Comparison of ENCODE assay signal across 9 cellular contexts in the genomic region with DNA sequence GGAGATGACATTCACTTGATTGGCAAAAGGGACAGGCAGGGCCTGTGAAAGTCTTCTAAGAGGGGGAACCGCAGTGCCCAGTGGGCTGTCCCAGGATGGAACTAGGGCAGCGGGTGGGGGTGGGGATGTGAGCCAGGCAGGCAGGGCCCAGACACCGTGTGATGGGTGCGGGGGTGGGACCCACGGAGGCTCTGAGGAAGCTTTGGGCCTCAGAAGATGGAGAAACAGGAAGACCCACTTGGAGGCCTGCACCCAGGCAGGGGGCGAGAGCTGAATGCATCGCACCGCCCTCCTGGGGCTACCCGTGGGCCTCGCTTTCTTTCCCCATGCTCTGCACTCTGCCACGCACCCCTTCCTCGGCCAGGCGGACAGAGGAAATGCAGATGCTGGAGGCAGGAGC. TPM values are rescaled to one million over a fixed set of nuclear protein-coding genes. Genes with fewer than 3 reads are reported as not detected.
DNase-seq lines count a peak whose midpoint lies in the region; ATAC-seq, FAIRE-seq and TF ChIP-seq lines count a peak whose summit lies in the region.
"Had no signal": no experiment of that assay in that cellular context is flagged by ENCODE, and none has a peak within 500 bp of the region (broad histone marks: within the 10 kb centered on the region; RNA-seq: fewer than 3 reads in every experiment).

No MANE protein-coding gene starts in this region.

- peak overlapping the region; percentile 58 for H3K27ac Mint-ChIP-seq in activated naive CD8-positive, alpha-beta T cell treated with anti-CD3 and anti-CD28 coated beads for 36 hours
- H3K27ac Mint-ChIP-seq in naive thymus-derived CD4-positive, alpha-beta T cell: peak overlapping the region; percentile 64 to 93 (median 75)

- H3K4me1 ChIP-seq in Karpas-422 (ENCODE audit: low read length): peaks cover 16% of the 10 kb centered on the region
- peaks cover 0 to 14% of the 10 kb centered on the region in 2 donors for H3K4me1 ChIP-seq in naive thymus-derived CD4-positive, alpha-beta T cell (ENCODE audit: control insufficient read depth in 2 of 2, insufficient read depth in 2 of 2, low read length in 2 of 2)

- POLR2A ChIA-PET in naive thymus-derived CD4-positive, alpha-beta T cell (lab: Charles Lee): interaction anchor here (0.5 to 3.7 kb wide), 8 partner anchors 29 to 234 kb away, joined by 3 to 23 read pairs (median 4); partner anchors contain the start of genes ACAD9 and RPN1

- no peaks in the 10 kb centered on the region for H3K36me3 ChIP-seq in Karpas-422 (ENCODE audit: insufficient read depth, low read length)
- no peaks in the 10 kb centered on the region for H3K36me3 ChIP-seq in naive thymus-derived CD4-positive, alpha-beta T cell (ENCODE audit: control insufficient read depth in 2 of 3, insufficient read depth in 3 of 3, low read length in 3 of 3)
- H3K36me3 ChIP-seq: HAP-1 had no signal

- no peak for DNase-seq in Karpas-422
- peak; percentile 23 for DNase-seq in activated naive CD8-positive, alpha-beta T cell treated with anti-CD3 and anti-CD28 coated beads for 36 hours
- DNase-seq in naive thymus-derived CD4-positive, alpha-beta T cell: no peak
- no peak for DNase-seq in frontal cortex (ENCODE audit: low spot score in 2 of 2)
- DNase-seq in NAMALWA (ENCODE audit: low spot score): no peak

- no peaks in the 10 kb centered on the region for H3K27me3 ChIP-seq in Karpas-422 (ENCODE audit: low read length)
- H3K27me3 ChIP-seq in naive thymus-derived CD4-positive, alpha-beta T cell (ENCODE audit: control insufficient read depth in 2 of 2, insufficient read depth in 2 of 2, low read length in 2 of 2): no peaks in the 10 kb centered on the region

- H3K9me3 Mint-ChIP-seq in activated naive CD8-positive, alpha-beta T cell treated with anti-CD3 and anti-CD28 coated beads for 36 hours: no peaks in the 10 kb centered on the region
- H3K9me3 Mint-ChIP-seq in naive thymus-derived CD4-positive, alpha-beta T cell: no peaks in the 10 kb centered on the region

- no peaks in the 10 kb centered on the region for H3K36me3 Mint-ChIP-seq in activated naive CD8-positive, alpha-beta T cell treated with anti-CD3 and anti-CD28 coated beads for 36 hours
- H3K36me3 Mint-ChIP-seq in naive thymus-derived CD4-positive, alpha-beta T cell: no peaks in the 10 kb centered on the region

- H3K4me1 Mint-ChIP-seq in activated naive CD8-positive, alpha-beta T cell treated with anti-CD3 and anti-CD28 coated beads for 36 hours: peaks cover 13% of the 10 kb centered on the region
- peaks cover 11 to 20% (median 17%) of the 10 kb centered on the region in 7 donors for H3K4me1 Mint-ChIP-seq in naive thymus-derived CD4-positive, alpha-beta T cell

- peak overlapping the region; percentile 60 for H3K4me3 ChIP-seq in Karpas-422 (ENCODE audit: low read length)
- H3K4me3 ChIP-seq in naive thymus-derived CD4-positive, alpha-beta T cell (ENCODE audit: low read length): no peak overlapping the region

- FAIRE-seq in frontal cortex (lab: Jason Lieb, UNC): no peak

- peak overlapping the region; percentile 61 for H3K4me3 Mint-ChIP-seq in activated naive CD8-positive, alpha-beta T cell treated with anti-CD3 and anti-CD28 coated beads for 36 hours
- H3K4me3 Mint-ChIP-seq in naive thymus-derived CD4-positive, alpha-beta T cell: peak overlapping the region; percentile 65 to 88 (median 82)

- no peaks in the 10 kb centered on the region for H3K9me2 ChIP-seq in Karpas-422 (replicated peaks; ENCODE audit: insufficient read depth, low read length)

- no peaks in the 10 kb centered on the region for H3K79me2 ChIP-seq in Karpas-422 (ENCODE audit: low read length)

- no peaks in the 10 kb centered on the region for H4K20me1 ChIP-seq in Karpas-422 (ENCODE audit: insufficient read depth, low read depth, low read length)

- intact Hi-C loops in naive thymus-derived CD4-positive, alpha-beta T cell (cut with micrococcal nuclease): loop anchor here (1.0 to 5.0 kb wide), 11 partner anchors 32 to 229 kb away; partner anchors contain the start of genes RAB7A (in 2 of the 2), RPN1 (in 2 of the 2) and ACAD9 (in 1 of the 2)

- H3K27ac ChIP-seq in 22Rv1 (peak overlapping the region; percentile 42; the same call in 1 of the 2 replicates), Karpas-422 (ENCODE audit: low read length) (no peak overlapping the region)
- H3K27ac ChIP-seq in naive thymus-derived CD4-positive, alpha-beta T cell (ENCODE audit: low read depth, low read length): peak overlapping the region; percentile 64

- peak overlapping the region; percentile 92; the same call in 1 of the 2 replicates for H2AFZ ChIP-seq in Karpas-422 (ENCODE audit: low read length)

- peak; percentile 24 for ATAC-seq in naive thymus-derived CD4-positive, alpha-beta T cell
- ATAC-seq in GM21526 (IDR thresholded peaks at IDR 0.05; ENCODE audit: low FRiP score, unreplicated experiment) (no peak), HG02970 (IDR thresholded peaks at IDR 0.05; ENCODE audit: low FRiP score, unreplicated experiment) (no peak)

- no peak for TF ChIP-seq CTCF in 22Rv1 (IDR thresholded peaks at IDR 0.05)

- H3K27me3 Mint-ChIP-seq in activated naive CD8-positive, alpha-beta T cell treated with anti-CD3 and anti-CD28 coated beads for 36 hours: no peaks in the 10 kb centered on the region
- no peaks in the 10 kb centered on the region for H3K27me3 Mint-ChIP-seq in naive thymus-derived CD4-positive, alpha-beta T cell

- H3K9ac ChIP-seq in Karpas-422 (ENCODE audit: low read length): peak overlapping the region; percentile 67

- CTCF ChIA-PET in naive thymus-derived CD4-positive, alpha-beta T cell (lab: Charles Lee): interaction anchor here (0.7 to 4.3 kb wide), 13 partner anchors 29 to 230 kb away, joined by 3 to 31 read pairs (median 4); no protein-coding TSS in a partner anchor

- peak overlapping the region; percentile 78 for H3K4me2 ChIP-seq in Karpas-422 (ENCODE audit: low read depth, low read length, poor library complexity, severe bottlenecking)

- H3K9me3 ChIP-seq in Karpas-422 (ENCODE audit: low read length): no peaks in the 10 kb centered on the region
- no peaks in the 10 kb centered on the region for H3K9me3 ChIP-seq in naive thymus-derived CD4-positive, alpha-beta T cell (ENCODE audit: control insufficient read depth in 2 of 3, low read length in 3 of 3)
- H3K9me3 ChIP-seq: HAP-1 had no signal

RNA-seq across cellular contexts. Expression of gene ACAD9, which starts 32.9 kb away (rescaled TPM):
- 27.5 and 33.8 TPM in 2 replicates for total RNA-seq in Karpas-422 (2014; rRNA removed; shearing (Covaris generic); ENCODE audit: low replicate concordance)
- total RNA-seq in activated naive CD8-positive, alpha-beta T cell treated with anti-CD3 and anti-CD28 coated beads for 36 hours: 10 to 100 TPM; 47.5 to 47.6 TPM
- total RNA-seq in naive thymus-derived CD4-positive, alpha-beta T cell: 10 to 100 TPM; 40.3 to 74.0 (median 63.0) TPM
- 10 to 100 TPM; 17.1 to 25.1 TPM for polyA plus RNA-seq in naive thymus-derived CD4-positive, alpha-beta T cell
- total RNA-seq in frontal cortex: 27.7 TPM
